In the genomic region with DNA sequence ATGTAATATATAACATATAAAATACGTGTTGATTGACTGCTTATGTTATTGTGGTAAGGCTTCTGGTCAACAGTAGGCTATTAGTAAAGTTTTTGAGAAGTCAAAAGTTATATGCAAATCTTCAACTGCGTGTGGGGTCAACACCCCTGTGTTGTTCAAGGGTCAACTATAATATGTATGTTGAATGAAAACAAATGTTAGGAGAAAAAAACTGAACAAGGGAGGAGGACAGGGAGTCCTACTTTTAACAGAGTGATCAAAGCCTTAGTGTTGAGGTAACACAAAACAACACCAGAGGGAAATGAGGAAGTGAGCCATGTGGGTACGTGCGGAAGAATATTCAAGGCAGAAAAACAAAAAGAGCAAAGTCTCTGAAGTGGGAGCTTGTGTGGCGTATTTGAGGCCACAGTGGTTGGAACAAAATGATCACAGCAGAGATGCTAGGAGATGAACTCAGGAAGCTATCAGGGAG, we compare ENCODE assay signal across 9 cellular contexts.
A peak's percentile ranks its signal among the peaks of the same experiment; 100 is the strongest.
DNase-seq lines count a peak whose midpoint lies in the region; ATAC-seq and TF ChIP-seq lines count a peak whose summit lies in the region.
"Had no signal": no experiment of that assay in that cellular context is flagged by ENCODE, and none has a peak within 500 bp of the region (broad histone marks: within the 10 kb centered on the region; RNA-seq: fewer than 3 reads in every experiment).

No MANE protein-coding gene starts in this region.

- H3K9me3 ChIP-seq in left ventricle myocardium inferior (replicated peaks) (no peaks in the 10 kb centered on the region), right cardiac atrium (ENCODE audit: control insufficient read depth, low read length) (no peaks in the 10 kb centered on the region)

- no peak for ATAC-seq in right cardiac atrium
- peak; percentile 91 for ATAC-seq in HG03520 (IDR thresholded peaks at IDR 0.05; ENCODE audit: unreplicated experiment)
- ATAC-seq in naive B cell (ENCODE audit: low read depth in 2 of 2) = peak; percentile 92 to 94

- no peaks in the 10 kb centered on the region for H3K36me3 Mint-ChIP-seq in naive B cell

- no peaks in the 10 kb centered on the region for H3K27me3 Mint-ChIP-seq in naive B cell

- H3K27ac ChIP-seq in left ventricle myocardium inferior (replicated peaks) (peak overlapping the region; percentile 26), right cardiac atrium (ENCODE audit: low read length) (no peak overlapping the region)

- no peak for DNase-seq in left ventricle myocardium inferior
- DNase-seq in right cardiac atrium = no peak
- peak; percentile 58 to 74 for DNase-seq in activated CD4-positive, alpha-beta T cell treated with anti-CD3 and anti-CD28 coated beads, Interleukin-2, amount 50 U/mL, for 48 hours
- peak; percentile 69 for DNase-seq in naive B cell
- DNase-seq in kidney glomerular epithelial cell (lab: John Stamatoyannopoulos, UW) = no peak
- DNase-seq in NCI-H2227 treated with DMSO at 0.1 percent for 48 hours (lab: John Stamatoyannopoulos, UW) = no peak
- no peak for DNase-seq in NCI-H510A treated with DMSO at 0.1 percent for 48 hours (lab: John Stamatoyannopoulos, UW)

- peak overlapping the region; percentile 0 to 78 (median 66) for H3K4me3 Mint-ChIP-seq in naive B cell

- WGBS in right cardiac atrium = 84% methylated on average over 5 of the region's 5 CpGs

- no peak for TF ChIP-seq CTCF in left ventricle myocardium inferior (IDR thresholded peaks at IDR 0.05; ENCODE audit: borderline replicate concordance)

- no peak overlapping the region for H3K4me3 ChIP-seq in left ventricle myocardium inferior
- H3K4me3 ChIP-seq in right cardiac atrium (ENCODE audit: low read length) = no peak overlapping the region
- H3K4me3 ChIP-seq: lung had no signal

- H3K4me1 ChIP-seq in left ventricle myocardium inferior = no peaks in the 10 kb centered on the region
- peaks cover 1% of the 10 kb centered on the region for H3K4me1 ChIP-seq in right cardiac atrium (ENCODE audit: control insufficient read depth, insufficient read depth, low read length)

- intact Hi-C loops in left ventricle myocardium inferior (cut with micrococcal nuclease) = no loop called here
- intact Hi-C loops in right cardiac atrium (cut with DNase I) = no loop called here

- no peaks in the 10 kb centered on the region for H3K36me3 ChIP-seq in left ventricle myocardium inferior

- peaks cover 28 to 44% (median 31%) of the 10 kb centered on the region in 3 donors for H3K4me1 Mint-ChIP-seq in naive B cell

- H3K27me3 ChIP-seq in left ventricle myocardium inferior (ENCODE audit: low read depth) = no peaks in the 10 kb centered on the region
- H3K27me3 ChIP-seq in right cardiac atrium (ENCODE audit: control insufficient read depth, insufficient read depth) = no peaks in the 10 kb centered on the region

- H3K9me3 Mint-ChIP-seq in naive B cell = peaks cover 0 to 5% (median 0%) of the 10 kb centered on the region in 7 donors

- H3K27ac Mint-ChIP-seq in naive B cell = peak overlapping the region; percentile 88 to 95 (median 91)

Comparison
In these comparisons a context has a peak if more than half of its experiments do, and no peak if none do; other contexts are left out.
1. DNase-seq: peak in activated CD4-positive, alpha-beta T cell treated with anti-CD3 and anti-CD28 coated beads, Interleukin-2, amount 50 U/mL, for 48 hours (2 of 2) and naive B cell (single experiment); none in left ventricle myocardium inferior (single experiment), right cardiac atrium (0 of 3), kidney glomerular epithelial cell (single experiment), NCI-H2227 treated with DMSO at 0.1 percent for 48 hours (single experiment) and NCI-H510A treated with DMSO at 0.1 percent for 48 hours (single experiment).
2. ATAC-seq: peak in HG03520 (single experiment) and naive B cell (2 of 2); none in right cardiac atrium (0 of 2).